Comparison of ENCODE assay signal across 1 cellular context in genomic region chr2:69083126-69083733, GRCh38.
TF ChIP-seq lines count a peak whose summit lies in the region.

No MANE protein-coding gene starts in this region.

TF ChIP-seq in SK-N-SH treated with all-trans-retinoic acid at 6 μM for 48 hours, 23 proteins besides CTCF, POLR2A, EP300 and RAD21 (continued from another document):
- TF ChIP-seq POU6F1 (CRISPR knock-in tag; IDR thresholded peaks at IDR 0.05; ENCODE audit: borderline replicate concordance, low read depth) (no peak), CREB5 (CRISPR knock-in tag; IDR thresholded peaks at IDR 0.05; ENCODE audit: low read depth) (no peak), ARNTL (CRISPR knock-in tag; IDR thresholded peaks at IDR 0.05; ENCODE audit: borderline replicate concordance, low read depth) (no peak)
TF ChIP-seq in SK-N-SH treated with all-trans-retinoic acid at 6 μM for 48 hours: peak in this region for 0.
